In the genomic region with DNA sequence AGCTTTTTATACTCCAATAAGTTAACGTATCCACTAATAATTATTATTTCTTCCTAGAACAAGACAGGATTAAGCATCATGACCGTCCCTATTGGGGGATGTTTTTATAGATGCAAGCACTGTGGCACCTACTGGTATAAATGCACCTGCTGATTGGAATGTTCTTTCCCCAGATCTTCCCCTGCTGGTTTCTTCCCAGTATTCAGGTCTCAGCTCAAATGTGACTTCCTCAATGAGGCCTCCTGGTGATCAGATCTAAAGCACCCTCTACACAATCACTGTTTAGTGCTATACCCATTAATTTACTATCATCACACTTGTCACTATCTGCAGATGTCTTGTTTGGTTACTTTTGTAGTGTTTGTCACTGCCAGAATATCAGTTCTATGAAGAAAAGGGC, we compare ENCODE assay signal across 2 cellular contexts.
TF ChIP-seq lines count a peak whose summit lies in the region.

No MANE protein-coding gene starts in this region.

TF ChIP-seq in HepG2, 621 proteins besides CTCF, POLR2A, EP300 and RAD21:
- TF ChIP-seq, protein P1, sequence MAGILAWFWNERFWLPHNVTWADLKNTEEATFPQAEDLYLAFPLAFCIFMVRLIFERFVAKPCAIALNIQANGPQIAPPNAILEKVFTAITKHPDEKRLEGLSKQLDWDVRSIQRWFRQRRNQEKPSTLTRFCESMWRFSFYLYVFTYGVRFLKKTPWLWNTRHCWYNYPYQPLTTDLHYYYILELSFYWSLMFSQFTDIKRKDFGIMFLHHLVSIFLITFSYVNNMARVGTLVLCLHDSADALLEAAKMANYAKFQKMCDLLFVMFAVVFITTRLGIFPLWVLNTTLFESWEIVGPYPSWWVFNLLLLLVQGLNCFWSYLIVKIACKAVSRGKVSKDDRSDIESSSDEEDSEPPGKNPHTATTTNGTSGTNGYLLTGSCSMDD (CRISPR knock-in tag; IDR thresholded peaks at IDR 0.05) = no peak
- peak; percentile 34; the same call in 1 of the 2 replicates for TF ChIP-seq POLR2AphosphoS5 (IDR thresholded peaks at IDR 0.05; ENCODE audit: low read depth, low read length)

TF ChIP-seq in GM12891, 5 proteins besides CTCF, POLR2A, EP300 and RAD21:
- TF ChIP-seq SPI1 (IDR thresholded peaks at IDR 0.05; ENCODE audit: low read depth, low read length) (no peak), TAF1 (IDR thresholded peaks at IDR 0.05; ENCODE audit: low read depth, low read length) (no peak), POU2F2 (IDR thresholded peaks at IDR 0.05; ENCODE audit: low read depth, low read length) (no peak), PAX5 (IDR thresholded peaks at IDR 0.05; ENCODE audit: insufficient read depth, low read length, severe bottlenecking) (no peak), POLR2AphosphoS5 (IDR thresholded peaks at IDR 0.05; ENCODE audit: low read depth, low read length) (no peak)
TF ChIP-seq in GM12891: peak in this region for 0.
